ENCODE assay signal across 20 cellular contexts in the genomic region with DNA sequence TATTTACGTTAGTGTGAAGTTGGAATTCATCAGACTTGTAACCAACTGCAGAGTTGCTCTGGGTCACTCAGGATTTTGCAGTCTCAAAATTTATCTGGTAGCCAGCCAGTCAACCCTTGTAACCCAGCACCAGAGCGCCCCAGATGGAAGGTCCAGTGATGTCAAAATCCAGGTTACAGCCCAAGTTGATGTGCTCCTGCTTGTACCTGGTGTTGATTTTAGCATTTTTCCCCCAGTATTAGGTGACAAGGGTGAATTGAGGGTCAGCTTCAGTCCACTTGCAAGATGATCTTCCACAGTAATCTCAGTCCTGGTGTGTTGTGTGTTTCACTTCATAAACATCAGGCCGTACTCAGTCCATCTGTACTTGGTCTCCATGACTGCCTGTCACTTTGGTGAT.
"Had no signal": no experiment of that assay in that cellular context is flagged by ENCODE, and none has a peak within 500 bp of the region (broad histone marks: within the 10 kb centered on the region; RNA-seq: fewer than 3 reads in every experiment).

No MANE protein-coding gene starts in this region.

- H3K9me3 ChIP-seq: gastrocnemius medialis, ovary, thoracic aorta had no signal

- H3K4me1 ChIP-seq: gastrocnemius medialis had no signal

- H3K4me1 Mint-ChIP-seq: stimulated activated memory B cell treated with anti-CD40 and anti-IgM and Interleukin-4, amounts not matched to agents 10 μg/mL and 1 μg/mL and 100 μg/mL, for 72 hours had no signal

- DNase-seq: activated CD4-positive, alpha-beta T cell treated with anti-CD3 and anti-CD28 coated beads, Interleukin-2, amount 50 U/mL, for 48 hours; activated effector memory CD4-positive, alpha-beta T cell treated with Interleukin-2 at 50 U/mL for 16 hours; activated naive CD4-positive, alpha-beta T cell treated with anti-CD3 and anti-CD28 coated beads, Interleukin-2, amount 50 U/mL, for 16 hours; activated T-cell treated with anti-CD3 and anti-CD28 coated beads, Interleukin-2, amount 50 U/mL, for 48 hours; amniotic stem cell; effector CD8-positive, alpha-beta T cell; gastrocnemius medialis; head of caudate nucleus; naive thymus-derived CD4-positive, alpha-beta T cell; ovary; stimulated activated CD4-positive, alpha-beta T cell treated with anti-CD3 and anti-CD28 coated beads, Interleukin-4, amount 100 ng/mL, for 24 hours; T-cell; T1000 had no signal

- H3K27me3 Mint-ChIP-seq: dendritic cell treated with granulocyte-macrophage colony-stimulating factor and Interleukin-4, amounts not matched to agents 40 ng/mL and 50 ng/mL, for 4 days; memory B cell; naive thymus-derived CD4-positive, alpha-beta T cell; stimulated activated memory B cell treated with anti-CD40 and anti-IgM and Interleukin-4, amounts not matched to agents 10 μg/mL and 1 μg/mL and 100 μg/mL, for 72 hours; T-cell had no signal

- H3K27ac Mint-ChIP-seq: dendritic cell treated with granulocyte-macrophage colony-stimulating factor and Interleukin-4, amounts not matched to agents 40 ng/mL and 50 ng/mL, for 4 days; stimulated activated memory B cell treated with anti-CD40 and anti-IgM and Interleukin-4, amounts not matched to agents 10 μg/mL and 1 μg/mL and 100 μg/mL, for 72 hours; T-cell had no signal

- H3K9me3 Mint-ChIP-seq: dendritic cell treated with granulocyte-macrophage colony-stimulating factor and Interleukin-4, amounts not matched to agents 40 ng/mL and 50 ng/mL, for 4 days; memory B cell; naive thymus-derived CD4-positive, alpha-beta T cell; stimulated activated memory B cell treated with anti-CD40 and anti-IgM and Interleukin-4, amounts not matched to agents 10 μg/mL and 1 μg/mL and 100 μg/mL, for 72 hours; T-cell had no signal

- H3K4me3 Mint-ChIP-seq: dendritic cell treated with granulocyte-macrophage colony-stimulating factor and Interleukin-4, amounts not matched to agents 40 ng/mL and 50 ng/mL, for 4 days; memory B cell; naive thymus-derived CD4-positive, alpha-beta T cell; stimulated activated memory B cell treated with anti-CD40 and anti-IgM and Interleukin-4, amounts not matched to agents 10 μg/mL and 1 μg/mL and 100 μg/mL, for 72 hours; T-cell had no signal

- ATAC-seq: esophagus mucosa; gastrocnemius medialis; naive thymus-derived CD4-positive, alpha-beta T cell; sciatic nerve; SK-N-SH treated with all-trans-retinoic acid at 6 μM for 48 hours; stimulated activated memory B cell treated with anti-CD40 and anti-IgM and Interleukin-4, amounts not matched to agents 10 μg/mL and 1 μg/mL and 100 μg/mL, for 72 hours; T-cell had no signal

- H3K27ac ChIP-seq: gastrocnemius medialis, ovary, thoracic aorta had no signal

- H3K27me3 ChIP-seq: gastrocnemius medialis, ovary had no signal

- H3K4me3 ChIP-seq: gastrocnemius medialis, ovary, thoracic aorta had no signal

- H3K36me3 ChIP-seq: ovary, thoracic aorta had no signal
